Comparison of ENCODE assay signal across 28 cellular contexts in genomic region chr4:24574256-24574655, GRCh38. TPM values are rescaled to one million over a fixed set of nuclear protein-coding genes. Genes with fewer than 3 reads are reported as not detected.
DNase-seq lines count a peak whose midpoint lies in the region; FAIRE-seq and TF ChIP-seq lines count a peak whose summit lies in the region.
"Had no signal": no experiment of that assay in that cellular context is flagged by ENCODE, and none has a peak within 500 bp of the region (broad histone marks: within the 10 kb centered on the region; RNA-seq: fewer than 3 reads in every experiment).

No MANE protein-coding gene starts in this region.

- peaks cover 98% of the 10 kb centered on the region for H4K20me1 ChIP-seq in hepatocyte (ENCODE audit: insufficient read depth, poor library complexity, severe bottlenecking)

- peaks cover 98% of the 10 kb centered on the region for H3K79me2 ChIP-seq in hepatocyte

- TF ChIP-seq CTCF in 22Rv1 (IDR thresholded peaks at IDR 0.05) (no peak), hepatocyte (IDR thresholded peaks at IDR 0.05; ENCODE audit: poor library complexity) (no peak), Peyer's patch (IDR thresholded peaks at IDR 0.05) (no peak)

- peaks cover 14% of the 10 kb centered on the region for H3K36me3 ChIP-seq in hepatocyte (replicated peaks; ENCODE audit: insufficient read depth, low read depth)
- H3K36me3 ChIP-seq in Peyer's patch = peaks cover 0 to 50% (median 3%) of the 10 kb centered on the region in 3 donors
- H3K36me3 ChIP-seq: prostate gland had no signal

- H3K9me2 ChIP-seq in hepatocyte (replicated peaks; ENCODE audit: insufficient read depth) = no peaks in the 10 kb centered on the region

- H3K27me3 ChIP-seq in hepatocyte = no peaks in the 10 kb centered on the region
- H3K27me3 ChIP-seq in Peyer's patch = no peaks in the 10 kb centered on the region
- H3K27me3 ChIP-seq: brain microvascular endothelial cell, vagina had no signal

- no peak overlapping the region for H2AFZ ChIP-seq in hepatocyte

- H3K9me3 ChIP-seq in hepatocyte (ENCODE audit: low read depth) (no peaks in the 10 kb centered on the region), Peyer's patch (no peaks in the 10 kb centered on the region)
- H3K9me3 ChIP-seq: prostate gland, thoracic aorta, vagina had no signal

- H3K27ac ChIP-seq in 22Rv1 (0 out of 2 replicates have a peak overlapping the region, but pooled peaks have one; percentile 11), hepatocyte (no peak overlapping the region), Peyer's patch (no peak overlapping the region)
- H3K27ac ChIP-seq: brain microvascular endothelial cell, prostate gland, thoracic aorta, vagina had no signal

- DNase-seq in DMS53 (lab: John Stamatoyannopoulos, UW) = peak; percentile 18
- no peak for DNase-seq in DMS53 treated with DMSO at 0.1 percent for 48 hours (lab: John Stamatoyannopoulos, UW; ENCODE audit: unreplicated experiment)
- DNase-seq in RCC 7860 (ENCODE audit: low spot score) = no peak
- no peak for DNase-seq in hepatocyte (ENCODE audit: low spot score)
- no peak for DNase-seq in Peyer's patch
- DNase-seq in HuH-7.5 (ENCODE audit: low spot score) = no peak
- DNase-seq in NOMO-1 (lab: John Stamatoyannopoulos, UW; ENCODE audit: unreplicated experiment in 2 of 2) = no peak
- DNase-seq: activated CD4-positive, alpha-beta T cell treated with anti-CD3 and anti-CD28 coated beads, Interleukin-2, amount 50 U/mL, for 48 hours; activated CD4-positive, CD25-positive, alpha-beta regulatory T cell; activated CD8-positive, alpha-beta memory T cell treated with anti-CD3 and anti-CD28 coated beads, Interleukin-2, amount 50 U/mL, for 48 hours; activated effector memory CD4-positive, alpha-beta T cell treated with anti-CD3 and anti-CD28 coated beads, Interleukin-2, amount 50 U/mL, for 16 hours; brain microvascular endothelial cell; effector CD4-positive, alpha-beta T cell; erythroblast; IMR-90; kidney; mammary epithelial cell; NCI-H1092; NCI-H1694 treated with DMSO at 0.1 percent for 48 hours; NCI-H2171; NCI-H526; SIG-M5; stimulated activated naive CD4-positive, alpha-beta T cell treated with Interleukin-2 at 50 U/mL for 16 hours had no signal

- H3K4me2 ChIP-seq in hepatocyte = peak overlapping the region; percentile 23

- peaks cover 19% of the 10 kb centered on the region for H3K4me1 ChIP-seq in hepatocyte (ENCODE audit: insufficient read depth)
- H3K4me1 ChIP-seq in Peyer's patch = peaks cover 0 to 29% (median 3%) of the 10 kb centered on the region in 4 donors
- H3K4me1 ChIP-seq: prostate gland had no signal

- peak; percentile 80 for FAIRE-seq in RCC 7860 (lab: Jason Lieb, UNC)
- FAIRE-seq: H54, kidney had no signal

- H3K4me3 ChIP-seq in hepatocyte = no peak overlapping the region
- no peak overlapping the region for H3K4me3 ChIP-seq in Peyer's patch
- H3K4me3 ChIP-seq: prostate gland, thoracic aorta, vagina had no signal

- TF ChIP-seq POLR2A in Peyer's patch (IDR thresholded peaks at IDR 0.05) = no peak

RNA-seq across cellular contexts. Expression of gene DHX15, which starts 10.1 kb away (rescaled TPM):
- 180 and 188 TPM in 2 replicates for total RNA-seq in hepatocyte
- 88.1 and 88.4 TPM in 2 replicates for polyA plus RNA-seq in hepatocyte
- 100 to 1,000 TPM; 125 to 314 (median 146) TPM for total RNA-seq in Peyer's patch
